In the genomic region with DNA sequence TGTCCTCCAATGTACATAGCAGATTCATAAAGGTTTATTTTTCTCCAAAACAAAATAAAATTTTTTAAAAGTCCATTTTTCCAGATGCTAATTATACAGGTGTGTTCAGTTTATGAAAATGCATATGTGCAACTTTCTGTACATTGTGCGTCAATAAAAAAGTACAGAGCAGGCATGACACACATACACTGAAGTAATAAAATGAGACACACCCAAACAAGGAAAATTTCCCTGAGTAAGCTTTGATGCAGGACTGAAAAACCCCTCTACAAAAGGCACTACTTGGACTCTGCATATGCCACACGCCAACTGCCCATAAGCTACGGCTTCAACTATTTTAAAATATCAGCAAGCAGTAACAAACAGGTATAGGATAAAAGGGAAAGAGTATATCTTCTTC, we compare ENCODE assay signal across 20 cellular contexts. TPM values are rescaled to one million over a fixed set of nuclear protein-coding genes. Genes with fewer than 3 reads are reported as not detected.
"Had no signal": no experiment of that assay in that cellular context is flagged by ENCODE, and none has a peak within 500 bp of the region (broad histone marks: within the 10 kb centered on the region; RNA-seq: fewer than 3 reads in every experiment).

No MANE protein-coding gene starts in this region.

- H3K4me3 ChIP-seq: coronary artery, lung, neural progenitor cell, thyroid gland, uterus had no signal

- H2AFZ ChIP-seq: neural progenitor cell had no signal

- FAIRE-seq: endothelial cell of umbilical vein had no signal

- H3K9me3 ChIP-seq: thyroid gland, uterus had no signal

- H3K27ac Mint-ChIP-seq: activated CD4-positive, alpha-beta memory T cell treated with anti-CD3 and anti-CD28 coated beads for 36 hours; activated naive CD4-positive, alpha-beta T cell treated with anti-CD3 and anti-CD28 coated beads, Interleukin-2, amount 50 U/mL, for 72 hours; neural progenitor cell had no signal

- H3K4me3 Mint-ChIP-seq: activated CD4-positive, alpha-beta memory T cell treated with anti-CD3 and anti-CD28 coated beads for 36 hours; activated T-cell treated with anti-CD3 and anti-CD28 coated beads, Interleukin-2, amount 50 U/mL, for 4 hours; neural progenitor cell had no signal

- H3K36me3 ChIP-seq: neural progenitor cell, thyroid gland, uterus had no signal

- H3K4me1 ChIP-seq: neural progenitor cell, uterus had no signal

- H3K27me3 ChIP-seq: neural progenitor cell, thyroid gland, uterus had no signal

- ATAC-seq: activated naive CD4-positive, alpha-beta T cell treated with anti-CD3 and anti-CD28 coated beads, Interleukin-2, amount 50 U/mL, for 72 hours; activated T-cell treated with anti-CD3 and anti-CD28 coated beads, Interleukin-2, amount 50 U/mL, for 4 hours; sciatic nerve had no signal

- H3K9ac ChIP-seq: neural progenitor cell had no signal

- H3K4me2 ChIP-seq: neural progenitor cell had no signal

- DNase-seq: activated CD4-positive, alpha-beta memory T cell treated with anti-CD3 and anti-CD28 coated beads for 36 hours; activated CD4-positive, alpha-beta T cell treated with anti-CD3 and anti-CD28 coated beads for 1 hour; activated gamma-delta T cell; activated T-cell treated with anti-CD3 and anti-CD28 coated beads, Interleukin-2, amount 50 U/mL, for 4 hours; effector CD4-positive, alpha-beta T cell; foreskin melanocyte; midbrain; stimulated activated CD4-positive, alpha-beta T cell treated with anti-CD3 and anti-CD28 coated beads, Interleukin-1b, Interleukin-23, amount 100 ng/mL, for 48 hours; T-helper 1 cell; thyroid gland; uterus had no signal

- H3K36me3 Mint-ChIP-seq: neural progenitor cell had no signal

- H3K27ac ChIP-seq: coronary artery, neural progenitor cell, thyroid gland, uterus, VCaP had no signal

- H3K4me1 Mint-ChIP-seq: neural progenitor cell had no signal

- H3K27me3 Mint-ChIP-seq: activated CD4-positive, alpha-beta memory T cell treated with anti-CD3 and anti-CD28 coated beads for 36 hours had no signal

RNA-seq across cellular contexts. Expression of a gene that starts 13.8 kb away (rescaled TPM):
- total RNA-seq: endothelial cell of umbilical vein had no signal
- polyA plus RNA-seq: endothelial cell of umbilical vein had no signal

RNA-seq across cellular contexts. Expression of a gene that starts 50.9 kb away (rescaled TPM):
- total RNA-seq: endothelial cell of umbilical vein, osteocyte, pulmonary artery endothelial cell had no signal
- polyA plus RNA-seq: endothelial cell of umbilical vein had no signal
